ENCODE assay signal across 14 cellular contexts in genomic region chr7:19957664-19958063, GRCh38.
DNase-seq lines count a peak whose midpoint lies in the region; TF ChIP-seq lines count a peak whose summit lies in the region.
"Had no signal": no experiment of that assay in that cellular context is flagged by ENCODE, and none has a peak within 500 bp of the region (broad histone marks: within the 10 kb centered on the region; RNA-seq: fewer than 3 reads in every experiment).

No MANE protein-coding gene starts in this region.

- H3K4me1 ChIP-seq in breast epithelium: no peaks in the 10 kb centered on the region
- H3K4me1 ChIP-seq: psoas muscle had no signal

- H3K27ac ChIP-seq in breast epithelium: peak overlapping the region; percentile 62 to 82
- H3K27ac ChIP-seq: psoas muscle had no signal

- no peaks in the 10 kb centered on the region for H3K27me3 ChIP-seq in breast epithelium

- H3K36me3 ChIP-seq in breast epithelium: no peaks in the 10 kb centered on the region

- TF ChIP-seq CTCF in breast epithelium (IDR thresholded peaks at IDR 0.05): no peak

- no peak for TF ChIP-seq POLR2A in breast epithelium (IDR thresholded peaks at IDR 0.05)

- intact Hi-C loops in breast epithelium (cut with DNase I; ENCODE audit: low total_unique reads): no loop called here

- H3K9me3 ChIP-seq in breast epithelium: peaks cover 7 to 22% of the 10 kb centered on the region in 2 donors
- H3K9me3 ChIP-seq: psoas muscle had no signal

- DNase-seq in AG20443 (ENCODE audit: low spot score): peak; percentile 27
- peak; percentile 89 for DNase-seq in M059J (ENCODE audit: low read depth)
- no peak for DNase-seq in breast epithelium (ENCODE audit: low spot score in 2 of 2)
- peak; percentile 71 for DNase-seq in kidney glomerular epithelial cell (lab: John Stamatoyannopoulos, UW)
- DNase-seq in NCI-H526 treated with DMSO at 0.1 percent for 48 hours (lab: John Stamatoyannopoulos, UW): no peak
- DNase-seq in activated T-cell treated with anti-CD3 and anti-CD28 coated beads, Interleukin-2, amount 50 U/mL, for 48 hours: no peak
- DNase-seq in activated effector memory CD4-positive, alpha-beta T cell treated with anti-CD3 and anti-CD28 coated beads, Interleukin-2, amount 50 U/mL, for 16 hours: no peak
- no peak for DNase-seq in NCI-H2196 (lab: John Stamatoyannopoulos, UW; ENCODE audit: unreplicated experiment)
- DNase-seq: activated CD4-positive, alpha-beta T cell treated with anti-CD3 and anti-CD28 coated beads, Interleukin-2, amount 50 U/mL, for 48 hours; endodermal cell; NCI-H2029; NCI-H526; psoas muscle; stimulated activated naive CD8-positive, alpha-beta T cell treated with anti-CD3 and anti-CD28 coated beads, Interleukin-15, amount 100 ng/mL, for 72 hours had no signal

- H3K4me3 ChIP-seq in breast epithelium: no peak overlapping the region
- H3K4me3 ChIP-seq: psoas muscle had no signal

Comparison
In these comparisons a context has a peak if more than half of its experiments do, and no peak if none do; other contexts are left out.
1. DNase-seq: peak in AG20443 (single experiment), M059J (single experiment) and kidney glomerular epithelial cell (single experiment); none in breast epithelium (0 of 2), NCI-H526 treated with DMSO at 0.1 percent for 48 hours (single experiment), activated T-cell treated with anti-CD3 and anti-CD28 coated beads, Interleukin-2, amount 50 U/mL, for 48 hours (0 of 2), activated effector memory CD4-positive, alpha-beta T cell treated with anti-CD3 and anti-CD28 coated beads, Interleukin-2, amount 50 U/mL, for 16 hours (single experiment) and NCI-H2196 (single experiment).